In genomic region chr6:104859225-104860146, GRCh38 we compare ENCODE assay signal across 1 cellular context.
TF ChIP-seq lines count a peak whose summit lies in the region.

A gene with protein sequence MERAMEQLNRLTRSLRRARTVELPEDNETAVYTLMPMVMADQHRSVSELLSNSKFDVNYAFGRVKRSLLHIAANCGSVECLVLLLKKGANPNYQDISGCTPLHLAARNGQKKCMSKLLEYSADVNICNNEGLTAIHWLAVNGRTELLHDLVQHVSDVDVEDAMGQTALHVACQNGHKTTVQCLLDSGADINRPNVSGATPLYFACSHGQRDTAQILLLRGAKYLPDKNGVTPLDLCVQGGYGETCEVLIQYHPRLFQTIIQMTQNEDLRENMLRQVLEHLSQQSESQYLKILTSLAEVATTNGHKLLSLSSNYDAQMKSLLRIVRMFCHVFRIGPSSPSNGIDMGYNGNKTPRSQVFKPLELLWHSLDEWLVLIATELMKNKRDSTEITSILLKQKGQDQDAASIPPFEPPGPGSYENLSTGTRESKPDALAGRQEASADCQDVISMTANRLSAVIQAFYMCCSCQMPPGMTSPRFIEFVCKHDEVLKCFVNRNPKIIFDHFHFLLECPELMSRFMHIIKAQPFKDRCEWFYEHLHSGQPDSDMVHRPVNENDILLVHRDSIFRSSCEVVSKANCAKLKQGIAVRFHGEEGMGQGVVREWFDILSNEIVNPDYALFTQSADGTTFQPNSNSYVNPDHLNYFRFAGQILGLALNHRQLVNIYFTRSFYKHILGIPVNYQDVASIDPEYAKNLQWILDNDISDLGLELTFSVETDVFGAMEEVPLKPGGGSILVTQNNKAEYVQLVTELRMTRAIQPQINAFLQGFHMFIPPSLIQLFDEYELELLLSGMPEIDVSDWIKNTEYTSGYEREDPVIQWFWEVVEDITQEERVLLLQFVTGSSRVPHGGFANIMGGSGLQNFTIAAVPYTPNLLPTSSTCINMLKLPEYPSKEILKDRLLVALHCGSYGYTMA (minus strand): TSS chr6:104859919. CDS start chr6:104859642, 277 bp downstream.

TF ChIP-seq in HepG2, 621 proteins besides CTCF, POLR2A, EP300 and RAD21 (continued from another document and continues in another):
- TF ChIP-seq, protein P1, sequence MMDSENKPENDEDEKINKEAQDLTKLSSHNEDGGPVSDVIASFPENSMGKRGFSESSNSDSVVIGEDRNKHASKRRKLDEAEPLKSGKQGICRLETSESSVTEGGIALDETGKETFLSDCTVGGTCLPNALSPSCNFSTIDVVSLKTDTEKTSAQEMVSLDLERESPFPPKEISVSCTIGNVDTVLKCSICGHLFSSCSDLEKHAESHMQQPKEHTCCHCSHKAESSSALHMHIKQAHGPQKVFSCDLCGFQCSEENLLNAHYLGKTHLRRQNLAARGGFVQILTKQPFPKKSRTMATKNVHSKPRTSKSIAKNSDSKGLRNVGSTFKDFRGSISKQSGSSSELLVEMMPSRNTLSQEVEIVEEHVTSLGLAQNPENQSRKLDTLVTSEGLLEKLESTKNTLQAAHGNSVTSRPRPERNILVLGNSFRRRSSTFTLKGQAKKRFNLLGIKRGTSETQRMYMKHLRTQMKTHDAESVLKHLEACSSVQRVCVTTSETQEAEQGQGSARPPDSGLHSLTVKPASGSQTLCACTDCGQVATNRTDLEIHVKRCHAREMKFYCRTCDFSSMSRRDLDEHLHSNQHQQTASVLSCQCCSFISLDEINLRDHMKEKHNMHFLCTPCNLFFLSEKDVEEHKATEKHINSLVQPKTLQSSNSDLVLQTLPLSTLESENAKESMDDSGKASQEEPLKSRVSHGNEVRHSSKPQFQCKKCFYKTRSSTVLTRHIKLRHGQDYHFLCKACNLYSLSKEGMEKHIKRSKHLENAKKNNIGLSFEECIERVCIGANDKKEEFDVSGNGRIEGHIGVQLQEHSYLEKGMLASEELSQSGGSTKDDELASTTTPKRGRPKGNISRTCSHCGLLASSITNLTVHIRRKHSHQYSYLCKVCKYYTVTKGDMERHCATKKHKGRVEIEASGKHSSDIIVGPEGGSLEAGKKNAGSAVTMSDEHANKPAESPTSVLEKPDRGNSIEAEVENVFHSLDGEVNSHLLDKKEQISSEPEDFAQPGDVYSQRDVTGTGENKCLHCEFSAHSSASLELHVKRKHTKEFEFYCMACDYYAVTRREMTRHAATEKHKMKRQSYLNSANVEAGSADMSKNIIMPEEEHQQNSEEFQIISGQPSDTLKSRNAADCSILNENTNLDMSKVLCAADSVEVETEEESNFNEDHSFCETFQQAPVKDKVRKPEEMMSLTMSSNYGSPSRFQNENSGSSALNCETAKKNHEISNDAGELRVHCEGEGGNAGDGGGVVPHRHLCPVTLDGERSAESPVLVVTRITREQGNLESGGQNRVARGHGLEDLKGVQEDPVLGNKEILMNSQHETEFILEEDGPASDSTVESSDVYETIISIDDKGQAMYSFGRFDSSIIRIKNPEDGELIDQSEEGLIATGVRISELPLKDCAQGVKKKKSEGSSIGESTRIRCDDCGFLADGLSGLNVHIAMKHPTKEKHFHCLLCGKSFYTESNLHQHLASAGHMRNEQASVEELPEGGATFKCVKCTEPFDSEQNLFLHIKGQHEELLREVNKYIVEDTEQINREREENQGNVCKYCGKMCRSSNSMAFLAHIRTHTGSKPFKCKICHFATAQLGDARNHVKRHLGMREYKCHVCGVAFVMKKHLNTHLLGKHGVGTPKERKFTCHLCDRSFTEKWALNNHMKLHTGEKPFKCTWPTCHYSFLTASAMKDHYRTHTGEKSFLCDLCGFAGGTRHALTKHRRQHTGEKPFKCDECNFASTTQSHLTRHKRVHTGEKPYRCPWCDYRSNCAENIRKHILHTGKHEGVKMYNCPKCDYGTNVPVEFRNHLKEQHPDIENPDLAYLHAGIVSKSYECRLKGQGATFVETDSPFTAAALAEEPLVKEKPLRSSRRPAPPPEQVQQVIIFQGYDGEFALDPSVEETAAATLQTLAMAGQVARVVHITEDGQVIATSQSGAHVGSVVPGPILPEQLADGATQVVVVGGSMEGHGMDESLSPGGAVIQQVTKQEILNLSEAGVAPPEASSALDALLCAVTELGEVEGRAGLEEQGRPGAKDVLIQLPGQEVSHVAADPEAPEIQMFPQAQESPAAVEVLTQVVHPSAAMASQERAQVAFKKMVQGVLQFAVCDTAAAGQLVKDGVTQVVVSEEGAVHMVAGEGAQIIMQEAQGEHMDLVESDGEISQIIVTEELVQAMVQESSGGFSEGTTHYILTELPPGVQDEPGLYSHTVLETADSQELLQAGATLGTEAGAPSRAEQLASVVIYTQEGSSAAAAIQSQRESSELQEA (CRISPR knock-in tag; IDR thresholded peaks at IDR 0.05; ENCODE audit: not compliant biosample characterization): peak; percentile 75
- no peak for TF ChIP-seq FOXM1 (CRISPR knock-in tag; IDR thresholded peaks at IDR 0.05)
- no peak for TF ChIP-seq TSC22D2 (CRISPR knock-in tag; IDR thresholded peaks at IDR 0.05; ENCODE audit: borderline replicate concordance)
- TF ChIP-seq PAF1 (CRISPR knock-in tag; IDR thresholded peaks at IDR 0.05): no peak
- TF ChIP-seq ZNF362 (CRISPR knock-in tag; IDR thresholded peaks at IDR 0.05; ENCODE audit: borderline replicate concordance): no peak
- no peak for TF ChIP-seq TGIF2 (CRISPR knock-in tag; IDR thresholded peaks at IDR 0.05)
- peak; percentile 88 for TF ChIP-seq RBFOX2 (IDR thresholded peaks at IDR 0.05; ENCODE audit: low read depth, low read length)
- no peak for TF ChIP-seq SIX4 (CRISPR knock-in tag; IDR thresholded peaks at IDR 0.05)
- TF ChIP-seq, protein P2, sequence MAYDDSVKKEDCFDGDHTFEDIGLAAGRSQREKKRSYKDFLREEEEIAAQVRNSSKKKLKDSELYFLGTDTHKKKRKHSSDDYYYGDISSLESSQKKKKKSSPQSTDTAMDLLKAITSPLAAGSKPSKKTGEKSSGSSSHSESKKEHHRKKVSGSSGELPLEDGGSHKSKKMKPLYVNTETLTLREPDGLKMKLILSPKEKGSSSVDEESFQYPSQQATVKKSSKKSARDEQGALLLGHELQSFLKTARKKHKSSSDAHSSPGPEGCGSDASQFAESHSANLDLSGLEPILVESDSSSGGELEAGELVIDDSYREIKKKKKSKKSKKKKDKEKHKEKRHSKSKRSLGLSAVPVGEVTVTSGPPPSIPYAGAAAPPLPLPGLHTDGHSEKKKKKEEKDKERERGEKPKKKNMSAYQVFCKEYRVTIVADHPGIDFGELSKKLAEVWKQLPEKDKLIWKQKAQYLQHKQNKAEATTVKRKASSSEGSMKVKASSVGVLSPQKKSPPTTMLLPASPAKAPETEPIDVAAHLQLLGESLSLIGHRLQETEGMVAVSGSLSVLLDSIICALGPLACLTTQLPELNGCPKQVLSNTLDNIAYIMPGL (CRISPR knock-in tag; IDR thresholded peaks at IDR 0.05; ENCODE audit: borderline replicate concordance in 1 of 2, low read depth in 1 of 2): peak; percentile 90 to 97
- TF ChIP-seq MXD4 (CRISPR knock-in tag; IDR thresholded peaks at IDR 0.05): peak; percentile 72; the same call in 1 of the 2 replicates
- peak; percentile 42; the same call in 1 of the 2 replicates for TF ChIP-seq MIER3 (CRISPR knock-in tag; IDR thresholded peaks at IDR 0.05; ENCODE audit: borderline replicate concordance)
- TF ChIP-seq ZNF609 (CRISPR knock-in tag; IDR thresholded peaks at IDR 0.05; ENCODE audit: borderline replicate concordance): peak; percentile 43; the same call in 1 of the 2 replicates
- TF ChIP-seq UBTF (CRISPR knock-in tag; IDR thresholded peaks at IDR 0.05): peak; percentile 96
- TF ChIP-seq NFIB (CRISPR knock-in tag; IDR thresholded peaks at IDR 0.05; ENCODE audit: borderline replicate concordance): no peak
- TF ChIP-seq GMEB2 (CRISPR knock-in tag; IDR thresholded peaks at IDR 0.05; ENCODE audit: low read depth): peak; percentile 94
- TF ChIP-seq, protein P3, sequence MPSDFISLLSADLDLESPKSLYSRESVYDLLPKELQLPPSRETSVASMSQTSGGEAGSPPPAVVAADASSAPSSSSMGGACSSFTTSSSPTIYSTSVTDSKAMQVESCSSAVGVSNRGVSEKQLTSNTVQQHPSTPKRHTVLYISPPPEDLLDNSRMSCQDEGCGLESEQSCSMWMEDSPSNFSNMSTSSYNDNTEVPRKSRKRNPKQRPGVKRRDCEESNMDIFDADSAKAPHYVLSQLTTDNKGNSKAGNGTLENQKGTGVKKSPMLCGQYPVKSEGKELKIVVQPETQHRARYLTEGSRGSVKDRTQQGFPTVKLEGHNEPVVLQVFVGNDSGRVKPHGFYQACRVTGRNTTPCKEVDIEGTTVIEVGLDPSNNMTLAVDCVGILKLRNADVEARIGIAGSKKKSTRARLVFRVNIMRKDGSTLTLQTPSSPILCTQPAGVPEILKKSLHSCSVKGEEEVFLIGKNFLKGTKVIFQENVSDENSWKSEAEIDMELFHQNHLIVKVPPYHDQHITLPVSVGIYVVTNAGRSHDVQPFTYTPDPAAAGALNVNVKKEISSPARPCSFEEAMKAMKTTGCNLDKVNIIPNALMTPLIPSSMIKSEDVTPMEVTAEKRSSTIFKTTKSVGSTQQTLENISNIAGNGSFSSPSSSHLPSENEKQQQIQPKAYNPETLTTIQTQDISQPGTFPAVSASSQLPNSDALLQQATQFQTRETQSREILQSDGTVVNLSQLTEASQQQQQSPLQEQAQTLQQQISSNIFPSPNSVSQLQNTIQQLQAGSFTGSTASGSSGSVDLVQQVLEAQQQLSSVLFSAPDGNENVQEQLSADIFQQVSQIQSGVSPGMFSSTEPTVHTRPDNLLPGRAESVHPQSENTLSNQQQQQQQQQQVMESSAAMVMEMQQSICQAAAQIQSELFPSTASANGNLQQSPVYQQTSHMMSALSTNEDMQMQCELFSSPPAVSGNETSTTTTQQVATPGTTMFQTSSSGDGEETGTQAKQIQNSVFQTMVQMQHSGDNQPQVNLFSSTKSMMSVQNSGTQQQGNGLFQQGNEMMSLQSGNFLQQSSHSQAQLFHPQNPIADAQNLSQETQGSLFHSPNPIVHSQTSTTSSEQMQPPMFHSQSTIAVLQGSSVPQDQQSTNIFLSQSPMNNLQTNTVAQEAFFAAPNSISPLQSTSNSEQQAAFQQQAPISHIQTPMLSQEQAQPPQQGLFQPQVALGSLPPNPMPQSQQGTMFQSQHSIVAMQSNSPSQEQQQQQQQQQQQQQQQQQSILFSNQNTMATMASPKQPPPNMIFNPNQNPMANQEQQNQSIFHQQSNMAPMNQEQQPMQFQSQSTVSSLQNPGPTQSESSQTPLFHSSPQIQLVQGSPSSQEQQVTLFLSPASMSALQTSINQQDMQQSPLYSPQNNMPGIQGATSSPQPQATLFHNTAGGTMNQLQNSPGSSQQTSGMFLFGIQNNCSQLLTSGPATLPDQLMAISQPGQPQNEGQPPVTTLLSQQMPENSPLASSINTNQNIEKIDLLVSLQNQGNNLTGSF (CRISPR knock-in tag; IDR thresholded peaks at IDR 0.05): 0 out of 2 replicates have a peak, but pooled peaks have one; percentile 42
